ENCODE assay signal across 25 cellular contexts in the genomic region with DNA sequence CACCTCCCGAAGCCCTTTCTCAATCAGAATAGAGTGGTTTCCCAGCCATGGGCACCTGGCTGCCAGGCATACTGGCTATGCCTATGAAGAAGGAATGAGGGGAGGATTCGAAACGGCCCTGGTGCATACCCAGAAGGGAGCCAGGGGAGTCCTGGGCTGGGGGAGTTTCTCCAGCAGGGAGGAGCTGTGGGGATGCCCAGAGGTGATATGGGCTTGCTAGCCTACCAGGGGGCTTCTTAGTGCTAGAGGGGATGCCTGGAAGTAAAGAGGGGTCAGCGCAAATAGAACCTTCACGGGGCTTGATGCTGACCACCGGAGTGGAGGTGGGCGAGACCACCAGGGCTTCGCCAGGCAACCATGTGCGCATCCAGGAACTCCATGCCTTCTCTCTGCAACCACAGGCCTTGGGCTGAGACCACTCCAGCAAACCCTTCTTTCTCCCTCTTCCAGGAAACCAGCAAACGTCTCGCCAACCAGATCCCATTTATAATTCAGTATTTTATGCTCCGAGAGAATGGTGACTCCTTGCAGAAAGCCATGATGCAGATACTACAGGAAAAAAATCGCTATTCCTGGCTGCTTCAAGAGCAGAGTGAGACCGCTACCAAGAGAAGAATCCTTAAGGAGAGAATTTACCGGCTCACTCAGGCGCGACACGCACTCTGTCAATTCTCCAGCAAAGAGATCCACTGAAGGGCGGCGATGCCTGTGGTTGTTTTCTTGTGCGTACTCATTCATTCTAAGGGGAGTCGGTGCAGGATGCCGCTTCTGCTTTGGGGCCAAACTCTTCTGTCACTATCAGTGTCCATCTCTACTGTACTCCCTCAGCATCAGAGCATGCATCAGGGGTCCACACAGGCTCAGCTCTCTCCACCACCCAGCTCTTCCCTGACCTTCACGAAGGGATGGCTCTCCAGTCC. TPM values are rescaled to one million over a fixed set of nuclear protein-coding genes. Genes with fewer than 3 reads are reported as not detected.
DNase-seq lines count a peak whose midpoint lies in the region; ATAC-seq, FAIRE-seq and TF ChIP-seq lines count a peak whose summit lies in the region.
"Had no signal": no experiment of that assay in that cellular context is flagged by ENCODE, and none has a peak within 500 bp of the region (broad histone marks: within the 10 kb centered on the region; RNA-seq: fewer than 3 reads in every experiment).

No MANE protein-coding gene starts in this region.

- in situ Hi-C loops in GM12878 (cut with MboI), result no loop called here
- in situ Hi-C loops in gastrocnemius medialis (cut with MboI; ENCODE audit: low sequenced_read_pairs in 4 of 4), result no loop called here

- H3K27me3 Mint-ChIP-seq in activated CD4-positive, alpha-beta memory T cell treated with anti-CD3 and anti-CD28 coated beads, Interleukin-2, amount 10 ng/mL, durations not matched to agents 7 days and 5 days, result peaks cover 13% of the 10 kb centered on the region
- H3K27me3 Mint-ChIP-seq in activated CD4-positive, alpha-beta memory T cell treated with anti-CD3 and anti-CD28 coated beads for 36 hours, result no peaks in the 10 kb centered on the region
- H3K27me3 Mint-ChIP-seq in nephron progenitor cell (ENCODE audit: low read depth, poor library complexity), result peaks cover 19% of the 10 kb centered on the region
- H3K27me3 Mint-ChIP-seq: CD8-positive, alpha-beta memory T cell had no signal

- TF ChIP-seq POLR2A in GM12878 (IDR thresholded peaks at IDR 0.05; ENCODE audit: low read depth, low read length) (no peak), gastrocnemius medialis (IDR thresholded peaks at IDR 0.05) (no peak)

- no peak overlapping the region for H3K9ac ChIP-seq in GM12878 (ENCODE audit: control insufficient read depth, insufficient read depth, low read length)
- H3K9ac ChIP-seq: GM23248 had no signal

- TF ChIP-seq EP300 in GM12878 (IDR thresholded peaks at IDR 0.05; ENCODE audit: borderline replicate concordance in 1 of 2, control insufficient read depth in 1 of 2, low read depth in 2 of 2, low read length in 2 of 2), result no peak

- intact Hi-C loops in activated CD4-positive, alpha-beta memory T cell treated with anti-CD3 and anti-CD28 coated beads for 36 hours (cut with micrococcal nuclease), result no loop called here
- intact Hi-C loops in GM12878 (cut with micrococcal nuclease; ENCODE audit: unreplicated experiment) (no loop called here), gastrocnemius medialis (cut with DNase I; ENCODE audit: low total_unique reads) (no loop called here)

- POLR2A ChIA-PET in activated CD4-positive, alpha-beta memory T cell treated with anti-CD3 and anti-CD28 coated beads, Interleukin-2, amount 10 ng/mL, durations not matched to agents 7 days and 5 days (lab: Charles Lee), result interaction anchor here (1.0 kb wide), 1 partner anchor 44 kb away, joined by 3 read pairs; no protein-coding TSS in a partner anchor
- POLR2A ChIA-PET in activated CD4-positive, alpha-beta memory T cell treated with anti-CD3 and anti-CD28 coated beads for 36 hours (lab: Charles Lee), result no interaction called here
- POLR2A ChIA-PET in GM12878 (lab: Charles Lee), result interaction anchor here (1.4 kb wide), 1 partner anchor 16 kb away, joined by 3 read pairs; no protein-coding TSS in a partner anchor

- H3K36me3 Mint-ChIP-seq in activated CD4-positive, alpha-beta memory T cell treated with anti-CD3 and anti-CD28 coated beads, Interleukin-2, amount 10 ng/mL, durations not matched to agents 7 days and 5 days (ENCODE audit: low read depth), result peaks cover 90% of the 10 kb centered on the region
- H3K36me3 Mint-ChIP-seq in activated CD4-positive, alpha-beta memory T cell treated with anti-CD3 and anti-CD28 coated beads for 36 hours, result peaks cover 42% of the 10 kb centered on the region
- no peaks in the 10 kb centered on the region for H3K36me3 Mint-ChIP-seq in nephron progenitor cell (ENCODE audit: low read depth)

- WGBS in GM12878 (ENCODE audit: insufficient coverage, insufficient replicate concordance, low lambda C conversion rate, missing lambda C conversion rate), result 99% methylated on average over 24 of the region's 24 CpGs

- no peak overlapping the region for H2AFZ ChIP-seq in GM12878 (ENCODE audit: control insufficient read depth, low read depth, low read length)
- H2AFZ ChIP-seq: GM23248 had no signal

- H3K9me3 ChIP-seq in GM12878 (replicated peaks; ENCODE audit: control insufficient read depth, insufficient read depth, low read length) (no peaks in the 10 kb centered on the region; the same call in 2 of the 3 replicates), gastrocnemius medialis (no peaks in the 10 kb centered on the region)
- H3K9me3 ChIP-seq: BE2C had no signal

- no peaks in the 10 kb centered on the region for H4K20me1 ChIP-seq in GM12878 (ENCODE audit: control insufficient read depth, insufficient read depth)

- RAD21 ChIA-PET in GM12878 (lab: Charles Lee; ENCODE audit: unreplicated experiment), result interaction anchor here (1.0 kb wide), 1 partner anchor 125 kb away, joined by 4 read pairs; no protein-coding TSS in a partner anchor

- no peak overlapping the region for H3K4me3 Mint-ChIP-seq in activated CD4-positive, alpha-beta memory T cell treated with anti-CD3 and anti-CD28 coated beads, Interleukin-2, amount 10 ng/mL, durations not matched to agents 7 days and 5 days
- H3K4me3 Mint-ChIP-seq in activated CD4-positive, alpha-beta memory T cell treated with anti-CD3 and anti-CD28 coated beads for 36 hours, result no peak overlapping the region
- H3K4me3 Mint-ChIP-seq in nephron progenitor cell, result no peak overlapping the region
- H3K4me3 Mint-ChIP-seq: CD4-positive, CD25-positive, alpha-beta regulatory T cell; CD8-positive, alpha-beta memory T cell had no signal

- no peak overlapping the region for H3K27ac Mint-ChIP-seq in activated CD4-positive, alpha-beta memory T cell treated with anti-CD3 and anti-CD28 coated beads, Interleukin-2, amount 10 ng/mL, durations not matched to agents 7 days and 5 days
- no peak overlapping the region for H3K27ac Mint-ChIP-seq in activated CD4-positive, alpha-beta memory T cell treated with anti-CD3 and anti-CD28 coated beads for 36 hours
- H3K27ac Mint-ChIP-seq in nephron progenitor cell, result peak overlapping the region; percentile 15

- TF ChIP-seq CTCF in GM12878 (IDR thresholded peaks at IDR 0.05 in 2 of 3, conservative IDR thresholded peaks at IDR 0.05 in 1 of 3; ENCODE audit: control insufficient read depth in 2 of 3, extremely low read depth in 1 of 3, insufficient read depth in 1 of 3, low read depth in 3 of 3, low read length in 3 of 3) (no peak), nephron progenitor cell (IDR thresholded peaks at IDR 0.05) (no peak), gastrocnemius medialis (IDR thresholded peaks at IDR 0.05 in 4 of 5, conservative IDR thresholded peaks at IDR 0.05 in 1 of 5) (no peak)

- H3K4me1 ChIP-seq in GM12878 (ENCODE audit: control insufficient read depth, insufficient read depth, low read length), result no peaks in the 10 kb centered on the region; the same call in 1 of the 2 replicates
- no peaks in the 10 kb centered on the region for H3K4me1 ChIP-seq in gastrocnemius medialis
- H3K4me1 ChIP-seq: BE2C had no signal

- ATAC-seq in GM12878, result no peak
- ATAC-seq in gastrocnemius medialis, result no peak

- H3K4me2 ChIP-seq in GM12878 (ENCODE audit: control insufficient read depth, insufficient read depth), result no peak overlapping the region

- no peaks in the 10 kb centered on the region for H3K79me2 ChIP-seq in GM12878 (ENCODE audit: control insufficient read depth, insufficient read depth, low read length)

- FAIRE-seq in GM12878 (lab: Jason Lieb, UNC), result no peak
- FAIRE-seq: A204.1, GM12891, GM19239 had no signal

- CTCF ChIA-PET in activated CD4-positive, alpha-beta memory T cell treated with anti-CD3 and anti-CD28 coated beads, Interleukin-2, amount 10 ng/mL, durations not matched to agents 7 days and 5 days (lab: Charles Lee), result no interaction called here
- CTCF ChIA-PET in activated CD4-positive, alpha-beta memory T cell treated with anti-CD3 and anti-CD28 coated beads for 36 hours (lab: Charles Lee), result interaction anchor here (1.3 kb wide), 1 partner anchor 125 kb away, joined by 3 read pairs; no protein-coding TSS in a partner anchor
- CTCF ChIA-PET in GM12878 (lab: Yijun Ruan, JAX), result interaction anchor here (1.5 to 5.5 kb wide), 2 partner anchors 11 to 124 kb away, joined by 4 to 63 read pairs; no protein-coding TSS in a partner anchor

- H3K4me3 ChIP-seq in GM12878 (no peak overlapping the region), gastrocnemius medialis (no peak overlapping the region)
- H3K4me3 ChIP-seq: GM23248 had no signal

- peaks cover 14% of the 10 kb centered on the region for H3K9me3 Mint-ChIP-seq in activated CD4-positive, alpha-beta memory T cell treated with anti-CD3 and anti-CD28 coated beads, Interleukin-2, amount 10 ng/mL, durations not matched to agents 7 days and 5 days
- peaks cover 22% of the 10 kb centered on the region for H3K9me3 Mint-ChIP-seq in activated CD4-positive, alpha-beta memory T cell treated with anti-CD3 and anti-CD28 coated beads for 36 hours
- H3K9me3 Mint-ChIP-seq in nephron progenitor cell, result peaks cover 15% of the 10 kb centered on the region

- peak; percentile 9 for DNase-seq in activated CD4-positive, alpha-beta memory T cell treated with anti-CD3 and anti-CD28 coated beads, Interleukin-2, amount 10 ng/mL, durations not matched to agents 7 days and 5 days
- DNase-seq in activated CD4-positive, alpha-beta memory T cell treated with anti-CD3 and anti-CD28 coated beads for 36 hours, result no peak
- DNase-seq in GM12878 (ENCODE audit: low read depth, low spot score) (no peak), nephron progenitor cell (no peak), Kasumi-1 (lab: John Stamatoyannopoulos, UW) (no peak), hepatic stellate cell (ENCODE audit: low spot score) (no peak), gastrocnemius medialis (no peak)
- DNase-seq: ACHN; BE2C; C1 segment of cervical spinal cord; CD4-positive, CD25-positive, alpha-beta regulatory T cell; CD8-positive, alpha-beta memory T cell; COR-L47; DMS 273 treated with DMSO at 0.1 percent for 48 hours; DMS53; DND-41; EL; GM23248; HCEC 1CT; IMR-90 had no signal

- peaks cover 14% of the 10 kb centered on the region in 2 experiments; a peak in 3 of 4 replicates for H3K36me3 ChIP-seq in GM12878 (ENCODE audit: control insufficient read depth in 2 of 2, insufficient read depth in 2 of 2, low read length in 1 of 2)
- no peaks in the 10 kb centered on the region for H3K36me3 ChIP-seq in gastrocnemius medialis
- H3K36me3 ChIP-seq: BE2C had no signal

- H3K4me1 Mint-ChIP-seq in activated CD4-positive, alpha-beta memory T cell treated with anti-CD3 and anti-CD28 coated beads, Interleukin-2, amount 10 ng/mL, durations not matched to agents 7 days and 5 days, result peaks cover 9% of the 10 kb centered on the region
- no peaks in the 10 kb centered on the region for H3K4me1 Mint-ChIP-seq in activated CD4-positive, alpha-beta memory T cell treated with anti-CD3 and anti-CD28 coated beads for 36 hours (ENCODE audit: low read depth)
- H3K4me1 Mint-ChIP-seq in nephron progenitor cell, result peaks cover 36% of the 10 kb centered on the region
- H3K4me1 Mint-ChIP-seq: CD8-positive, alpha-beta memory T cell had no signal

- TSS peak; percentile 15 for BruUV-seq in GM12878 (replicated peaks; lab: Mats Ljungman, UMichigan)

- H3K27me3 ChIP-seq in GM12878 (replicated peaks in 1 of 2; ENCODE audit: control insufficient read depth in 2 of 2, insufficient read depth in 2 of 2, low read length in 1 of 2) (no peaks in the 10 kb centered on the region), gastrocnemius medialis (no peaks in the 10 kb centered on the region)
- H3K27me3 ChIP-seq: BE2C had no signal

- TF ChIP-seq RAD21 in GM12878 (IDR thresholded peaks at IDR 0.05; ENCODE audit: insufficient read depth, low read depth, low read length), result no peak

- H3K27ac ChIP-seq in GM12878 (ENCODE audit: control insufficient read depth, insufficient read depth) (no peak overlapping the region), gastrocnemius medialis (no peak overlapping the region)
- H3K27ac ChIP-seq: GM23248, HL-60 had no signal

- SMC1A ChIA-PET in GM12878 (lab: Charles Lee; ENCODE audit: uncharacterized antibody, unreplicated experiment), result no interaction called here

RNA-seq across cellular contexts. Expression of a gene that starts 18.2 kb away (rescaled TPM):
- total RNA-seq in activated CD4-positive, alpha-beta memory T cell treated with anti-CD3 and anti-CD28 coated beads, Interleukin-2, amount 10 ng/mL, durations not matched to agents 7 days and 5 days, result 100 to 1,000 TPM; 682 to 702 TPM
- 100 to 1,000 TPM; 106 TPM for total RNA-seq in activated CD4-positive, alpha-beta memory T cell treated with anti-CD3 and anti-CD28 coated beads for 36 hours
- 488 and 545 TPM in 2 replicates for total RNA-seq in GM12878 (2013; cell fraction: nucleolus; rRNA removed)
- 385 and 432 TPM in 2 replicates for total RNA-seq in GM12878 (2014; rRNA removed)
- 354 and 364 TPM in 2 replicates for total RNA-seq in GM12878 (2014; rRNA removed; fragmentation: Illumina TruSeq; extraction: Trizol)
- total RNA-seq in GM12878 (2021), result 380 and 405 TPM in 2 replicates
- 255 TPM for polyA plus RNA-seq in GM12878 (2011; ENCODE audit: low read depth)
- 337 and 367 TPM in 2 replicates for polyA plus RNA-seq in GM12878 (2011; rRNA removed)
- polyA plus RNA-seq in GM12878 (2011; cell fraction: cytosol; rRNA removed), result 403 and 416 TPM in 2 replicates
- polyA plus RNA-seq in GM12878 (2011; cell fraction: nucleus; rRNA removed), result 596 and 625 TPM in 2 replicates
- polyA plus RNA-seq in GM12878 (2012), result 327 and 366 TPM in 2 replicates
- 293 and 352 TPM in 2 replicates for polyA plus RNA-seq in GM12878 (2014; fragmentation: Illumina TruSeq; extraction: Trizol)
- polyA plus RNA-seq in GM12878 (2014; fragmentation: Nextera tagmentation; extraction: Ambion mirVana), result 10 to 100 TPM; 75.9 to 90.9 TPM
- polyA plus RNA-seq in GM12878 (2014; rRNA removed), result 308 and 311 TPM in 2 replicates
- 100 to 1,000 TPM; 242 to 247 TPM for polyA plus RNA-seq in GM12878 (2016; fragmentation: Nextera tagmentation; extraction: Ambion mirVana)
- polyA minus RNA-seq in GM12878 (2011; rRNA and poly(A)+ RNA removed), result 680 and 808 TPM in 2 replicates
- polyA minus RNA-seq in GM12878 (2011; cell fraction: cytosol; rRNA and poly(A)+ RNA removed), result 217 and 223 TPM in 2 replicates
- polyA minus RNA-seq in GM12878 (2011; cell fraction: nucleus; rRNA and poly(A)+ RNA removed), result 429 and 648 TPM in 2 replicates
- total RNA-seq in gastrocnemius medialis, result 1 to 10 TPM; 2.5 to 10.0 (median 5.7) TPM
- total RNA-seq: G401 had no signal

RNA-seq across cellular contexts. Expression of a gene that starts 46.0 kb away (rescaled TPM):
- total RNA-seq in activated CD4-positive, alpha-beta memory T cell treated with anti-CD3 and anti-CD28 coated beads, Interleukin-2, amount 10 ng/mL, durations not matched to agents 7 days and 5 days, result 100 to 1,000 TPM; 167 to 171 TPM
- 10 to 100 TPM; 25.3 to 26.9 TPM for total RNA-seq in activated CD4-positive, alpha-beta memory T cell treated with anti-CD3 and anti-CD28 coated beads for 36 hours
- total RNA-seq in GM12878 (2013; cell fraction: nucleolus; rRNA removed), result 393 and 402 TPM in 2 replicates
- total RNA-seq in GM12878 (2014; rRNA removed), result 43.3 and 51.0 TPM in 2 replicates
- 53.8 and 54.1 TPM in 2 replicates for total RNA-seq in GM12878 (2014; rRNA removed; fragmentation: Illumina TruSeq; extraction: Trizol)
- total RNA-seq in GM12878 (2021), result 49.0 and 52.2 TPM in 2 replicates
- polyA plus RNA-seq in GM12878 (2011; ENCODE audit: low read depth), result 32.5 TPM
- 167 and 182 TPM in 2 replicates for polyA plus RNA-seq in GM12878 (2011; rRNA removed)
- polyA plus RNA-seq in GM12878 (2011; cell fraction: cytosol; rRNA removed), result 135 and 137 TPM in 2 replicates
- 152 and 184 TPM in 2 replicates for polyA plus RNA-seq in GM12878 (2011; cell fraction: nucleus; rRNA removed)
- polyA plus RNA-seq in GM12878 (2012), result 46.6 and 49.9 TPM in 2 replicates
- polyA plus RNA-seq in GM12878 (2014; fragmentation: Illumina TruSeq; extraction: Trizol), result 85.0 and 133 TPM in 2 replicates
- 10 to 100 TPM; 10.5 to 13.9 TPM for polyA plus RNA-seq in GM12878 (2014; fragmentation: Nextera tagmentation; extraction: Ambion mirVana)
- polyA plus RNA-seq in GM12878 (2014; rRNA removed), result 42.4 and 49.7 TPM in 2 replicates
- 10 to 100 TPM; 25.3 to 26.7 TPM for polyA plus RNA-seq in GM12878 (2016; fragmentation: Nextera tagmentation; extraction: Ambion mirVana)
- polyA minus RNA-seq in GM12878 (2011; rRNA and poly(A)+ RNA removed), result 143 and 159 TPM in 2 replicates
- 45.2 and 49.5 TPM in 2 replicates for polyA minus RNA-seq in GM12878 (2011; cell fraction: cytosol; rRNA and poly(A)+ RNA removed)
- 100.0 and 124 TPM in 2 replicates for polyA minus RNA-seq in GM12878 (2011; cell fraction: nucleus; rRNA and poly(A)+ RNA removed)
- 1 to 10 TPM; 1.1 to 6.8 (median 2.2) TPM for total RNA-seq in gastrocnemius medialis
- total RNA-seq: G401 had no signal

Comparison
In these comparisons a context has a peak if more than half of its experiments do, and no peak if none do; other contexts are left out.
1. RNA of a gene that starts 18.2 kb away (total RNA-seq): 682 to 702 TPM in activated CD4-positive, alpha-beta memory T cell treated with anti-CD3 and anti-CD28 coated beads, Interleukin-2, amount 10 ng/mL, durations not matched to agents 7 days and 5 days, 354 to 545 TPM in GM12878 and 106 TPM in activated CD4-positive, alpha-beta memory T cell treated with anti-CD3 and anti-CD28 coated beads for 36 hours; 2.5 to 10.0 TPM in gastrocnemius medialis; every median in the first group is over 4 times any median in the second.